27 cellular contexts compared by ENCODE assay signal in the genomic region with DNA sequence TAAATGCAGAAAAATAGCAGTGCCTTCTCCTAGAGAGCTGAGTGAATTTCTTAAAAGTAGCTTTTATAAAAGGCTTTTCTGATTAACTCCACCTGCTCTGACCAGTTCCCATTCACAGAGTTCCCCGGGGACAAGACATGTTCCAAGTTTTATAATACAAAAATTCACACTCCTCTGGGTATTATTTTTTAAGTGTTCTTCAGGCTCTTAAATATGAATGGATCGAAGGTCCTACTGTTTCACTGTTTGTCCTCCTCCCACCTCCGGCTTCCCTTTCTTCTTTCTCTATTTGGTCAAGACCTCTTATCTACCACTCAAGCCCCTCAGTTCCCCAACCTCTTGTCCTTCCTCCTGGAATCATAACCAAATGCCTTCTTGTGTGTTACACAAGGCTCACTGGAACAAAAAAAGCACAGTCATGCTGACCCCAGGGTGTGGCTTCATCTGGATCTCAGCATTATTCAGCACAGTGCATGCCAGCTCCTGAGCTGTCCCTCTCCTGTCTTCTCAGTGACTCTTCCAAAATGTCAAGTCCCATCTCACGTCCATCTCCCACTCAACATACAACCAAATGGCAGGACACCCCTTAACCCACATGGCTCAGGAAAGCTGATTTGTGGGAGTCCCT.
DNase-seq lines count a peak whose midpoint lies in the region; ATAC-seq, FAIRE-seq and TF ChIP-seq lines count a peak whose summit lies in the region.
"Had no signal": no experiment of that assay in that cellular context is flagged by ENCODE, and none has a peak within 500 bp of the region (broad histone marks: within the 10 kb centered on the region; RNA-seq: fewer than 3 reads in every experiment).

No MANE protein-coding gene starts in this region.

- H4K20me1 ChIP-seq in HepG2 (ENCODE audit: insufficient read depth, low read length): no peaks in the 10 kb centered on the region
- H4K20me1 ChIP-seq: BLaER1 had no signal

- ATAC-seq in Right ventricle myocardium superior (ENCODE audit: poor library complexity) (peak; percentile 80), HepG2 (no peak), GM19452 (IDR thresholded peaks at IDR 0.05; ENCODE audit: unreplicated experiment) (no peak)
- ATAC-seq: activated CD8-positive, alpha-beta memory T cell treated with anti-CD3 and anti-CD28 coated beads, Interleukin-2, amount 10 ng/mL, durations not matched to agents 7 days and 5 days; psoas muscle had no signal

- WGBS in HepG2 (ENCODE audit: low lambda C conversion rate): 14% methylated on average over 4 of the region's 4 CpGs

- no peak overlapping the region for H3K4me3 ChIP-seq in HepG2 (replicated peaks in 1 of 3; ENCODE audit: insufficient read depth in 1 of 3, low read depth in 2 of 3, low read length in 3 of 3)
- H3K4me3 ChIP-seq: ascending aorta, BLaER1, psoas muscle, spleen, transverse colon had no signal

- TF ChIP-seq RAD21 in HepG2 (CRISPR knock-in tag; IDR thresholded peaks at IDR 0.05): no peak

- H3K9me3 ChIP-seq in HepG2 (ENCODE audit: low read length): peaks cover 64% of the 10 kb centered on the region
- H3K9me3 ChIP-seq: ascending aorta, psoas muscle, spleen, transverse colon had no signal

- CTCF ChIA-PET in HepG2 (lab: Yijun Ruan, JAX; ENCODE audit: low intra/inter-chr PET ratio, low total read pairs): no interaction called here

- H3K4me2 ChIP-seq in HepG2 (ENCODE audit: low read depth, low read length): no peak overlapping the region
- H3K4me2 ChIP-seq: BLaER1 had no signal

- no peaks in the 10 kb centered on the region for H3K79me2 ChIP-seq in HepG2 (ENCODE audit: insufficient read depth, low read length)

- FAIRE-seq in HepG2 (lab: Jason Lieb, UNC): no peak
- FAIRE-seq: G401.6, GM18507, TTC549 had no signal

- POLR2A ChIA-PET in HepG2 (lab: Yijun Ruan, JAX): no interaction called here

- no peak for DNase-seq in Right ventricle myocardium superior
- no peak for DNase-seq in cardiac septum (ENCODE audit: low spot score)
- DNase-seq in erythroblast (lab: John Stamatoyannopoulos, UW): peak; percentile 35 to 70
- DNase-seq in HepG2 (ENCODE audit: low spot score): no peak
- no peak for DNase-seq in NCI-H1436 (lab: John Stamatoyannopoulos, UW)
- no peak for DNase-seq in activated CD8-positive, alpha-beta memory T cell treated with anti-CD3 and anti-CD28 coated beads for 24 hours
- no peak for DNase-seq in DMS79 treated with DMSO at 0.1 percent for 48 hours (lab: John Stamatoyannopoulos, UW)
- DNase-seq: activated CD4-positive, alpha-beta T cell treated with anti-CD3 and anti-CD28 coated beads for 4 hours; activated CD8-positive, alpha-beta memory T cell treated with anti-CD3 and anti-CD28 coated beads, Interleukin-2, amount 10 ng/mL, durations not matched to agents 7 days and 5 days; activated naive CD4-positive, alpha-beta T cell treated with anti-CD3 and anti-CD28 coated beads, Interleukin-2, amount 50 U/mL, for 16 hours; cerebellar nuclear complex; foreskin fibroblast; H7; hippocampal formation; NCI-H2171; NCI-H748 treated with DMSO at 0.1 percent for 48 hours; psoas muscle; SHP77 treated with DMSO at 0.1 percent for 48 hours; spleen; stimulated activated CD4-positive, alpha-beta T cell treated with anti-CD3 and anti-CD28 coated beads, Interleukin-4, amount 100 ng/mL, for 4 hours; transverse colon had no signal

- intact Hi-C loops in Right ventricle myocardium superior (cut with DNase I) (no loop called here), cardiac septum (cut with DNase I) (no loop called here), HepG2 (cut with micrococcal nuclease; ENCODE audit: unreplicated experiment) (no loop called here)

- no peaks in the 10 kb centered on the region for H3K4me1 ChIP-seq in HepG2 (ENCODE audit: insufficient read depth, low read length)
- H3K4me1 ChIP-seq: ascending aorta, psoas muscle, spleen, transverse colon had no signal

- H3K9ac ChIP-seq in HepG2 (ENCODE audit: insufficient read depth, low read depth, low read length): no peak overlapping the region
- H3K9ac ChIP-seq: BLaER1 had no signal

- no peak overlapping the region for H3K27ac ChIP-seq in HepG2 (ENCODE audit: extremely low read length, insufficient read depth, low read length)
- H3K27ac ChIP-seq: ascending aorta, BLaER1, psoas muscle, spleen, transverse colon had no signal

- no peaks in the 10 kb centered on the region for H3K27me3 ChIP-seq in HepG2 (ENCODE audit: control insufficient read depth in 1 of 2, insufficient read depth in 2 of 2, low read length in 2 of 2)
- H3K27me3 ChIP-seq: ascending aorta, BLaER1, spleen, transverse colon had no signal

- H3K36me3 ChIP-seq in HepG2 (replicated peaks in 1 of 2; ENCODE audit: control insufficient read depth in 1 of 2, insufficient read depth in 2 of 2, low read length in 2 of 2): no peaks in the 10 kb centered on the region
- H3K36me3 ChIP-seq: ascending aorta, BLaER1, spleen, transverse colon had no signal

- no peak for TF ChIP-seq CTCF in HepG2 (CRISPR knock-in tag; IDR thresholded peaks at IDR 0.05)

- in situ Hi-C loops in HepG2 (cut with HindIII; ENCODE audit: extremely low pct_ligation_motif_present, low pct_unique_long_range_greater_than_20kb): no loop called here

- H2AFZ ChIP-seq in HepG2 (ENCODE audit: low read length): no peak overlapping the region

- TF ChIP-seq EP300 in HepG2 (IDR thresholded peaks at IDR 0.05; ENCODE audit: low read depth in 2 of 2, low read length in 2 of 2) (no peak), HepG2 (CRISPR knock-in tag; IDR thresholded peaks at IDR 0.05; ENCODE audit: borderline replicate concordance) (no peak)

- TF ChIP-seq POLR2A in erythroblast (IDR thresholded peaks at IDR 0.05; ENCODE audit: low read length) (no peak), HepG2 (IDR thresholded peaks at IDR 0.05; ENCODE audit: insufficient read depth in 1 of 2, low read depth in 2 of 2, low read length in 2 of 2) (no peak)

- BruUV-seq in HepG2 (replicated peaks; lab: Mats Ljungman, UMichigan): no TSS peak

TF ChIP-seq in HepG2, 621 proteins besides CTCF, POLR2A, EP300 and RAD21:
- TF ChIP-seq MAFF (IDR thresholded peaks at IDR 0.05; ENCODE audit: low read depth, low read length): no peak
- TF ChIP-seq NFE2L2 (IDR thresholded peaks at IDR 0.05; ENCODE audit: low read length): peak; percentile 18; the same call in 1 of the 2 replicates

Comparison
In these comparisons a context has a peak if more than half of its experiments do, and no peak if none do; other contexts are left out.
1. DNase-seq: peak in erythroblast (2 of 2); none in Right ventricle myocardium superior (single experiment), cardiac septum (single experiment), HepG2 (single experiment), NCI-H1436 (single experiment), activated CD8-positive, alpha-beta memory T cell treated with anti-CD3 and anti-CD28 coated beads for 24 hours (single experiment) and DMS79 treated with DMSO at 0.1 percent for 48 hours (single experiment).